ENCODE assay signal across 18 cellular contexts in the genomic region with DNA sequence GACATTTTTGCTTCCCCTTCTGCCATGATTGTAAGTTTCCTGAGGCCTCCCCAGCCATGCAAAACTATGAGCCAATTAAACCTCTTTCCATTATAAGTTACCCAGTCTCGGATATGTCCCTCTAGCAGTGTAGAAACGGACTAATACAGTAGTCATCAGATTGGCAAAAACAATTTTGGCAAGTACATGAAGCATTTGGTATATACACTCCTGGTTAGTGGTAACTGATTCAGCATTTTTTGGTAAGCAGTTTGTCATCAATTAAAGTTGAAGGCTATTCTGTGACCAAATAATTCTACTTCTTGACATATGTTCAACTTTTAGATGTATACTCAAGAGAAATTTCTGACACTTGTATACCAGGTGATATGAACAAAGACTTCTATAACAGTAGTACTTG. TPM values are rescaled to one million over a fixed set of nuclear protein-coding genes. Genes with fewer than 3 reads are reported as not detected.
DNase-seq lines count a peak whose midpoint lies in the region; ATAC-seq and TF ChIP-seq lines count a peak whose summit lies in the region.
"Had no signal": no experiment of that assay in that cellular context is flagged by ENCODE, and none has a peak within 500 bp of the region (broad histone marks: within the 10 kb centered on the region; RNA-seq: fewer than 3 reads in every experiment).

No MANE protein-coding gene starts in this region.

- H3K9me1 ChIP-seq in IMR-90 (ENCODE audit: insufficient read depth, low read length): 0 out of 2 replicates have a peak, but pooled peaks cover 3% of the 10 kb centered on the region

- H3K79me1 ChIP-seq in IMR-90 (ENCODE audit: low read depth in 1 of 2, low read length in 2 of 2): peaks cover 23 to 45% of the 10 kb centered on the region in 2 experiments

- H2BK20ac ChIP-seq in IMR-90 (ENCODE audit: low read depth, low read length): no peak overlapping the region

- no peak overlapping the region for H3K14ac ChIP-seq in IMR-90 (replicated peaks; ENCODE audit: low read depth, low read length)

- BruUV-seq in IMR-90 (replicated peaks; lab: Mats Ljungman, UMichigan): no TSS peak

- no peak overlapping the region for H3K56ac ChIP-seq in IMR-90 (ENCODE audit: extremely low read depth, insufficient read depth, low read length)

- WGBS in IMR-90 (ENCODE audit: extremely low coverage in 2 of 2, insufficient read length in 1 of 2), 2 experiments: no CpG with 5 or more reads among the region's 2 CpGs

- POLR2A ChIA-PET in IMR-90 (lab: Charles Lee; ENCODE audit: unreplicated experiment): no interaction called here
- POLR2A ChIA-PET in naive thymus-derived CD8-positive, alpha-beta T cell (lab: Charles Lee): no interaction called here

- H3K4me1 ChIP-seq in left ventricle myocardium inferior (peaks cover 47% of the 10 kb centered on the region), right atrium auricular region (peaks cover 0 to 32% of the 10 kb centered on the region in 2 donors), IMR-90 (ENCODE audit: control insufficient read depth, insufficient read depth, low read length) (peaks cover 5% of the 10 kb centered on the region)

- no peak overlapping the region for H2AK9ac ChIP-seq in IMR-90 (replicated peaks; ENCODE audit: low read depth, low read length, poor library complexity)

- no peak overlapping the region for H2BK15ac ChIP-seq in IMR-90 (ENCODE audit: low read depth, low read length)

- H3K18ac ChIP-seq in IMR-90 (ENCODE audit: low read depth, low read length): no peak overlapping the region

- peaks cover 0 to 17% (median 6%) of the 10 kb centered on the region in 3 donors for H3K36me3 Mint-ChIP-seq in naive thymus-derived CD8-positive, alpha-beta T cell

- H3K27me3 ChIP-seq in left ventricle myocardium inferior (ENCODE audit: low read depth) (no peaks in the 10 kb centered on the region), right atrium auricular region (no peaks in the 10 kb centered on the region), IMR-90 (ENCODE audit: control insufficient read depth, insufficient read depth, low read length) (no peaks in the 10 kb centered on the region)
- H3K27me3 ChIP-seq: adrenal gland, stomach had no signal

- H3K27ac ChIP-seq in left ventricle myocardium inferior (replicated peaks): peak overlapping the region; percentile 76
- H3K27ac ChIP-seq in right atrium auricular region: no peak overlapping the region
- no peak overlapping the region for H3K27ac ChIP-seq in IMR-90 (ENCODE audit: insufficient read depth, low read length)
- peak overlapping the region; percentile 3 for H3K27ac ChIP-seq in cingulate gyrus (ENCODE audit: low read depth, low read length)
- H3K27ac ChIP-seq: stomach had no signal

- H3K4me3 ChIP-seq in left ventricle myocardium inferior (no peak overlapping the region), right atrium auricular region (no peak overlapping the region), IMR-90 (ENCODE audit: insufficient read depth, low read depth, low read length) (no peak overlapping the region)
- H3K4me3 ChIP-seq: adrenal gland, GM12878, GM23338, stomach had no signal

- H4K8ac ChIP-seq in IMR-90 (ENCODE audit: low read depth in 2 of 2, low read length in 2 of 2): no peak overlapping the region

- TF ChIP-seq CTCF in left ventricle myocardium inferior (IDR thresholded peaks at IDR 0.05; ENCODE audit: borderline replicate concordance) (no peak), right atrium auricular region (IDR thresholded peaks at IDR 0.05) (no peak), IMR-90 (conservative IDR thresholded peaks at IDR 0.05; ENCODE audit: low read depth, low read length) (no peak)

- peaks cover 0 to 2% (median 0%) of the 10 kb centered on the region in 9 donors for H3K9me3 Mint-ChIP-seq in naive thymus-derived CD8-positive, alpha-beta T cell
- H3K9me3 Mint-ChIP-seq: GM23338 had no signal

- no peak for ATAC-seq in IMR-90 (ENCODE audit: low read depth)
- ATAC-seq in naive thymus-derived CD8-positive, alpha-beta T cell: no peak
- ATAC-seq: GM12878, GM23338, left cardiac atrium, Panc1 had no signal

- TF ChIP-seq RAD21 in IMR-90 (IDR thresholded peaks at IDR 0.05; ENCODE audit: low read length): no peak

- H3K36me3 ChIP-seq in left ventricle myocardium inferior (no peaks in the 10 kb centered on the region), right atrium auricular region (no peaks in the 10 kb centered on the region), IMR-90 (ENCODE audit: control insufficient read depth, insufficient read depth, low read length) (no peaks in the 10 kb centered on the region)
- H3K36me3 ChIP-seq: adrenal gland, stomach had no signal

- H4K20me1 ChIP-seq in IMR-90 (ENCODE audit: insufficient read depth, low read length): peaks cover 3% of the 10 kb centered on the region; the same call in 1 of the 2 replicates

- intact Hi-C loops in left ventricle myocardium inferior (cut with micrococcal nuclease) (no loop called here), IMR-90 (cut with micrococcal nuclease) (no loop called here)

- H2BK5ac ChIP-seq in IMR-90 (ENCODE audit: low read depth, low read length, poor library complexity, severe bottlenecking): no peak overlapping the region

- no peak overlapping the region for H3K4ac ChIP-seq in IMR-90 (ENCODE audit: low read depth, low read length)

- no peak overlapping the region for H2AK5ac ChIP-seq in IMR-90 (ENCODE audit: low read depth, low read length)

- H3K4me3 Mint-ChIP-seq in naive thymus-derived CD8-positive, alpha-beta T cell: peak overlapping the region in 1 of 10 donors; percentile 9
- H3K4me3 Mint-ChIP-seq: GM23338, nephron progenitor cell had no signal

- H3K4me2 ChIP-seq in IMR-90 (ENCODE audit: low read depth, low read length): no peak overlapping the region
- H3K4me2 ChIP-seq: GM23338 had no signal

- H3K9me3 ChIP-seq in left ventricle myocardium inferior (replicated peaks) (no peaks in the 10 kb centered on the region), right atrium auricular region (no peaks in the 10 kb centered on the region), IMR-90 (ENCODE audit: control insufficient read depth, insufficient read depth, low read length) (no peaks in the 10 kb centered on the region)
- H3K9me3 ChIP-seq: adrenal gland, stomach had no signal

- H3K9ac ChIP-seq in IMR-90 (ENCODE audit: low read depth, low read length): no peak overlapping the region

- no peak overlapping the region for H2AFZ ChIP-seq in IMR-90 (replicated peaks; ENCODE audit: low read length, poor library complexity)
- H2AFZ ChIP-seq: GM23338 had no signal

- H4K5ac ChIP-seq in IMR-90 (ENCODE audit: low read depth, low read length): no peak overlapping the region

- CTCF ChIA-PET in IMR-90 (lab: Yijun Ruan, JAX): no interaction called here

- H3K27ac Mint-ChIP-seq in naive thymus-derived CD8-positive, alpha-beta T cell: peak overlapping the region in 9 of 10 donors; percentile 19 to 91 (median 54)
- H3K27ac Mint-ChIP-seq: nephron progenitor cell had no signal

- H2BK120ac ChIP-seq in IMR-90 (ENCODE audit: low read depth, low read length): no peak overlapping the region

- no peak for DNase-seq in left ventricle myocardium inferior
- no peak for DNase-seq in right atrium auricular region (ENCODE audit: low spot score)
- DNase-seq in IMR-90: peak; percentile 24
- DNase-seq in naive thymus-derived CD8-positive, alpha-beta T cell: no peak
- DNase-seq in NCI-H2029 (lab: John Stamatoyannopoulos, UW): no peak
- DNase-seq in stimulated activated CD8-positive, alpha-beta memory T cell treated with anti-CD3 and anti-CD28 coated beads, Interleukin-4, amount 100 ng/mL, for 48 hours: no peak
- no peak for DNase-seq in Ammon's horn (ENCODE audit: low spot score)
- DNase-seq: adrenal gland, KG1, left cardiac atrium, NCI-H1930, nephron progenitor cell, stomach, trophoblast cell had no signal

- H3K4me1 Mint-ChIP-seq in naive thymus-derived CD8-positive, alpha-beta T cell: peaks cover 14 to 73% (median 38%) of the 10 kb centered on the region in 4 donors
- H3K4me1 Mint-ChIP-seq: nephron progenitor cell had no signal

- no peaks in the 10 kb centered on the region for H3K27me3 Mint-ChIP-seq in naive thymus-derived CD8-positive, alpha-beta T cell

- H3K23ac ChIP-seq in IMR-90 (ENCODE audit: low read depth, low read length): peak overlapping the region; percentile 47; the same call in 1 of the 2 replicates

- H4K91ac ChIP-seq in IMR-90 (ENCODE audit: insufficient read depth, low read depth, low read length): no peak overlapping the region

- in situ Hi-C loops in IMR-90 (cut with MboI; ENCODE audit: low sequenced_read_pairs): no loop called here

- no peak for TF ChIP-seq POLR2A in IMR-90 (IDR thresholded peaks at IDR 0.05; ENCODE audit: low read depth, low read length)

- dilution Hi-C loops in IMR-90 (cut with HindIII; ENCODE audit: low sequenced_read_pairs, unreplicated experiment): no loop called here

TF ChIP-seq in IMR-90, 13 proteins besides CTCF, POLR2A, EP300 and RAD21:
- TF ChIP-seq MAFK (IDR thresholded peaks at IDR 0.05; ENCODE audit: low read depth, low read length) (peak; percentile 47), RCOR1 (IDR thresholded peaks at IDR 0.05; ENCODE audit: insufficient replicate concordance, low read length) (no peak)

RNA-seq across cellular contexts. Expression of a gene that starts 25.0 kb away (rescaled TPM):
- total RNA-seq in left ventricle myocardium inferior (9.6 TPM), right atrium auricular region (10 to 100 TPM; 17.6 to 29.1 TPM), IMR-90 (2012; rRNA removed) (33.1 and 39.6 TPM in 2 replicates)
- polyA plus RNA-seq in IMR-90 (2012; rRNA removed): 3.2 and 3.8 TPM in 2 replicates
- 0.95 and 1.5 TPM in 2 replicates for polyA plus RNA-seq in IMR-90 (2012; cell fraction: cytosol; rRNA removed)
- polyA plus RNA-seq in IMR-90 (2012; cell fraction: nucleus; rRNA removed; ENCODE audit: low replicate concordance): 1.0 and 5.5 TPM in 2 replicates
- 10 to 100 TPM; 46.5 to 51.9 TPM for total RNA-seq in naive thymus-derived CD8-positive, alpha-beta T cell
- polyA plus RNA-seq in naive thymus-derived CD8-positive, alpha-beta T cell: 10 to 100 TPM; 29.3 to 38.1 (median 31.5) TPM

Comparison
In these comparisons a context has a peak if more than half of its experiments do, and no peak if none do; other contexts are left out.
1. H3K27ac ChIP-seq: peak in left ventricle myocardium inferior (single experiment) and cingulate gyrus (single experiment); none in right atrium auricular region (0 of 2) and IMR-90 (single experiment).